In the genomic region with DNA sequence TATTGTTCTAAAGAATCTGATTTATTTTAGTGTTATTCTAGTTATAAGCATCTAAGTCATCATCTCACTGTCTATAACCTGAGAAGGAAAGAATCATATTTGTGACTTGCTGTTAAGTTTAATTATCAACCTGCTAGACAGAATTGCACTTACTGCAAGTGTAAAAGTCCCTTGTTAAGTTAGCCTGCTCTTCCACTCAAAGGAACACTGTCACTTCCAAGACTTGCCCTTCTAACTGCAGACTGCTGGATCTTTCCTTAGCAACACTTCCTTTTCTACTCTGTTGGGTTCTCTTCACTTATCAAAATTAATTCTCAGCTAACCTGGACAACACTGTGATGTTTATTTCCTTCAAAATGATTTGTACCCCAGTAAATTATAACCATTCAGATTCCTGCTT, we compare ENCODE assay signal across 19 cellular contexts.
"Had no signal": no experiment of that assay in that cellular context is flagged by ENCODE, and none has a peak within 500 bp of the region (broad histone marks: within the 10 kb centered on the region; RNA-seq: fewer than 3 reads in every experiment).

No MANE protein-coding gene starts in this region.

- ATAC-seq: activated CD8-positive, alpha-beta T cell treated with anti-CD3 and anti-CD28 coated beads for 36 hours; heart left ventricle; left lobe of liver; right cardiac atrium; T-cell; upper lobe of right lung had no signal

- H3K9me3 Mint-ChIP-seq: activated CD4-positive, alpha-beta T cell treated with anti-CD3 and anti-CD28 coated beads, Interleukin-2, amount 10 ng/mL, durations not matched to agents 24 days and 14 days; activated naive CD8-positive, alpha-beta T cell treated with anti-CD3 and anti-CD28 coated beads, Interleukin-2, amount 10 ng/mL, durations not matched to agents 7 days and 5 days; activated T-cell treated with anti-CD3 and anti-CD28 coated beads, Interleukin-2, amount 50 U/mL, for 24 hours; activated T-helper 2 cell treated with anti-CD3 and anti-CD28 coated beads, Interferon-gamma antibody, Interleukin-2, Interleukin-4, amounts not matched to agents 10 μg/mL and 5 μg/mL and 100 μg/mL, durations not matched to agents 14 hours and 24 hours and 36 hours; mesothelial cell of epicardium; nephron had no signal

- H3K4me1 Mint-ChIP-seq: activated B cell treated with CpG ODN at 0.5 μM for 24 hours; activated CD4-positive, alpha-beta T cell treated with anti-CD3 and anti-CD28 coated beads, Interleukin-2, amount 10 ng/mL, durations not matched to agents 24 days and 14 days; activated naive CD8-positive, alpha-beta T cell treated with anti-CD3 and anti-CD28 coated beads, Interleukin-2, amount 10 ng/mL, durations not matched to agents 7 days and 5 days; immature natural killer cell; T-cell had no signal

- H3K27ac Mint-ChIP-seq: activated B cell treated with CpG ODN at 0.5 μM for 24 hours; activated CD4-positive, alpha-beta T cell treated with anti-CD3 and anti-CD28 coated beads, Interleukin-2, amount 10 ng/mL, durations not matched to agents 24 days and 14 days; activated CD8-positive, alpha-beta T cell treated with anti-CD3 and anti-CD28 coated beads for 36 hours; activated naive CD8-positive, alpha-beta T cell treated with anti-CD3 and anti-CD28 coated beads, Interleukin-2, amount 10 ng/mL, durations not matched to agents 7 days and 5 days; activated T-cell treated with anti-CD3 and anti-CD28 coated beads, Interleukin-2, amount 50 U/mL, for 24 hours; activated T-helper 2 cell treated with anti-CD3 and anti-CD28 coated beads, Interferon-gamma antibody, Interleukin-2, Interleukin-4, amounts not matched to agents 10 μg/mL and 5 μg/mL and 100 μg/mL, durations not matched to agents 14 hours and 24 hours and 36 hours; immature natural killer cell; mesothelial cell of epicardium; T-cell had no signal

- DNase-seq: activated B cell treated with CpG ODN at 0.5 μM for 24 hours; activated CD4-positive, alpha-beta T cell treated with anti-CD3 and anti-CD28 coated beads, Interleukin-2, amount 10 ng/mL, durations not matched to agents 24 days and 14 days; activated CD8-positive, alpha-beta T cell treated with anti-CD3 and anti-CD28 coated beads for 36 hours; activated naive CD4-positive, alpha-beta T cell treated with Interleukin-2 at 50 U/mL for 16 hours; activated naive CD8-positive, alpha-beta T cell treated with anti-CD3 and anti-CD28 coated beads, Interleukin-2, amount 10 ng/mL, durations not matched to agents 7 days and 5 days; activated T-cell treated with anti-CD3 and anti-CD28 coated beads, Interleukin-2, amount 50 U/mL, for 24 hours; amygdala; erythroblast; heart left ventricle; immature natural killer cell; right cardiac atrium; SK-N-SH; stimulated activated CD4-positive, alpha-beta T cell treated with anti-CD3 and anti-CD28 coated beads, Interleukin-4, amount 100 ng/mL, for 1 hour; T-cell; upper lobe of right lung had no signal

- H3K27me3 Mint-ChIP-seq: activated B cell treated with CpG ODN at 0.5 μM for 24 hours; activated CD4-positive, alpha-beta T cell treated with anti-CD3 and anti-CD28 coated beads, Interleukin-2, amount 10 ng/mL, durations not matched to agents 24 days and 14 days; activated CD8-positive, alpha-beta T cell treated with anti-CD3 and anti-CD28 coated beads for 36 hours; activated T-cell treated with anti-CD3 and anti-CD28 coated beads, Interleukin-2, amount 50 U/mL, for 24 hours; T-cell had no signal

- H3K4me3 Mint-ChIP-seq: activated B cell treated with CpG ODN at 0.5 μM for 24 hours; activated CD4-positive, alpha-beta T cell treated with anti-CD3 and anti-CD28 coated beads, Interleukin-2, amount 10 ng/mL, durations not matched to agents 24 days and 14 days; activated CD8-positive, alpha-beta T cell treated with anti-CD3 and anti-CD28 coated beads for 36 hours; activated naive CD8-positive, alpha-beta T cell treated with anti-CD3 and anti-CD28 coated beads, Interleukin-2, amount 10 ng/mL, durations not matched to agents 7 days and 5 days; activated T-cell treated with anti-CD3 and anti-CD28 coated beads, Interleukin-2, amount 50 U/mL, for 24 hours; immature natural killer cell; mesothelial cell of epicardium; nephron; T-cell had no signal

- H3K36me3 Mint-ChIP-seq: activated naive CD8-positive, alpha-beta T cell treated with anti-CD3 and anti-CD28 coated beads, Interleukin-2, amount 10 ng/mL, durations not matched to agents 7 days and 5 days; immature natural killer cell; mesothelial cell of epicardium; T-cell had no signal
